In the genomic region with DNA sequence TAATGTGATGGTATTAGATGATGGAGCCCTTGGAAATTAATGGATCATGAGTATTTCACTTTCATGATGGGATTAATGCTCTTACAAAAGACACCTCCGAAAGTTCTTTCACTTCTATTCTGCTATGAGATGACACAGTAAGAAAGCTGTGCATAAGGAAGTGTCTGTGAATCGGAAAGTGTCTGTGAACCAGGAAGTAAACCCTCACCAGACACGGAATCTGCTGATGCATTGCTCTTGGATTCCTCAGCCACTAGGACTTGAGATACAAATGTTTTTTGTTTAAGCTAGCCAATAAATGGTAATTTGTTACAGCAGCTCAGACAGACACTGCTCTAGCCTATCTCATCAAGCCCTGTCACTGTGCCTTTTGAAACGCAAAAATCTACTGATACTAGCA, we compare ENCODE assay signal across 23 cellular contexts.
A peak's percentile ranks its signal among the peaks of the same experiment; 100 is the strongest.
DNase-seq lines count a peak whose midpoint lies in the region; FAIRE-seq and TF ChIP-seq lines count a peak whose summit lies in the region.
"Had no signal": no experiment of that assay in that cellular context is flagged by ENCODE, and none has a peak within 500 bp of the region (broad histone marks: within the 10 kb centered on the region; RNA-seq: fewer than 3 reads in every experiment).

No MANE protein-coding gene starts in this region.

- no peak overlapping the region for H3K14ac ChIP-seq in H1 (ENCODE audit: insufficient read length)

- H3K23ac ChIP-seq in H1 (ENCODE audit: insufficient read length): no peak overlapping the region

- no peak for TF ChIP-seq RAD21 in H1 (IDR thresholded peaks at IDR 0.05 in 1 of 2, conservative IDR thresholded peaks at IDR 0.05 in 1 of 2; ENCODE audit: low read depth in 2 of 2, low read length in 2 of 2)

- H2BK120ac ChIP-seq in H1 (replicated peaks; ENCODE audit: low read depth, low read length): no peak overlapping the region

- no peak overlapping the region for H4K91ac ChIP-seq in H1 (replicated peaks; ENCODE audit: insufficient read length, low read length)

- H3K56ac ChIP-seq in H1 (replicated peaks; ENCODE audit: insufficient read length, low read depth, low read length): no peak overlapping the region

- no peaks in the 10 kb centered on the region for H3K79me2 ChIP-seq in MM.1S (ENCODE audit: low read length)
- no peaks in the 10 kb centered on the region for H3K79me2 ChIP-seq in OCI-LY3 (ENCODE audit: low read length)
- H3K79me2 ChIP-seq in H1 (ENCODE audit: control insufficient read depth in 1 of 2, insufficient read depth in 2 of 2, low read length in 2 of 2): no peaks in the 10 kb centered on the region
- H3K79me2 ChIP-seq in smooth muscle cell (ENCODE audit: low read depth): no peaks in the 10 kb centered on the region

- CTCF ChIA-PET in H1 (lab: Charles Lee; ENCODE audit: partially characterized antibody): interaction anchor here (0.6 kb wide), 1 partner anchor 31 kb away, joined by 3 read pairs; no protein-coding TSS in a partner anchor
- CTCF ChIA-PET in Calu3 (lab: Charles Lee): no interaction called here

- POLR2A ChIA-PET in H1 (lab: Charles Lee; ENCODE audit: partially characterized antibody): no interaction called here

- no peak overlapping the region for H2AK5ac ChIP-seq in H1 (ENCODE audit: low read depth, low read length)

- H4K5ac ChIP-seq in H1 (ENCODE audit: insufficient read length, low read depth, low read length): no peak overlapping the region

- H3K27me3 ChIP-seq in MM.1S (replicated peaks; ENCODE audit: insufficient read depth, low read length) (no peaks in the 10 kb centered on the region), OCI-LY3 (ENCODE audit: low read depth, low read length) (no peaks in the 10 kb centered on the region), H1 (replicated peaks in 1 of 4; ENCODE audit: control insufficient read depth in 3 of 4, extremely low read depth in 1 of 4, insufficient read depth in 3 of 4, low read length in 3 of 4) (no peaks in the 10 kb centered on the region), smooth muscle cell (ENCODE audit: low read depth) (no peaks in the 10 kb centered on the region)
- H3K27me3 ChIP-seq: BE2C had no signal

- no peak overlapping the region for H3K27ac Mint-ChIP-seq in Calu3 (ENCODE audit: unreplicated experiment)
- H3K27ac Mint-ChIP-seq: CD4-positive, alpha-beta T cell; HFFc6; IgD-negative memory B cell; T-helper 17 cell had no signal

- H3K4me3 ChIP-seq in MM.1S (ENCODE audit: low read length) (peak overlapping the region; percentile 33; the same call in 1 of the 2 replicates), OCI-LY3 (ENCODE audit: low read length) (no peak overlapping the region), H1 (ENCODE audit: extremely low read depth in 1 of 4, insufficient read depth in 2 of 4, low read depth in 3 of 4, low read length in 4 of 4) (no peak overlapping the region), smooth muscle cell (no peak overlapping the region)

- no peaks in the 10 kb centered on the region for H3K23me2 ChIP-seq in H1 (ENCODE audit: low read depth, low read length)

- H4K20me1 ChIP-seq in MM.1S (ENCODE audit: insufficient read depth, low read length): no peaks in the 10 kb centered on the region
- H4K20me1 ChIP-seq in OCI-LY3 (ENCODE audit: insufficient read depth, low read length): no peaks in the 10 kb centered on the region
- no peaks in the 10 kb centered on the region for H4K20me1 ChIP-seq in H1 (replicated peaks in 1 of 2; ENCODE audit: control insufficient read depth in 1 of 2, insufficient read depth in 2 of 2, low read length in 2 of 2)
- no peaks in the 10 kb centered on the region for H4K20me1 ChIP-seq in smooth muscle cell (ENCODE audit: low read depth)

- no peak overlapping the region for H3K4me3 Mint-ChIP-seq in Calu3 (ENCODE audit: low read depth, unreplicated experiment)
- H3K4me3 Mint-ChIP-seq: CD4-positive, alpha-beta T cell; HFFc6; IgD-negative memory B cell; T-helper 17 cell had no signal

- intact Hi-C loops in posterior vena cava (cut with DNase I) (no loop called here), Calu3 (cut with micrococcal nuclease; ENCODE audit: unreplicated experiment) (no loop called here)

- no peaks in the 10 kb centered on the region for H3K27me3 Mint-ChIP-seq in Calu3 (ENCODE audit: unreplicated experiment)
- H3K27me3 Mint-ChIP-seq: CD4-positive, alpha-beta T cell; IgD-negative memory B cell; T-helper 17 cell had no signal

- H4K8ac ChIP-seq in H1 (ENCODE audit: extremely low read depth, insufficient read depth, low read length): no peak overlapping the region

- H3K36me3 ChIP-seq in MM.1S (replicated peaks; ENCODE audit: insufficient read depth, low read length) (no peaks in the 10 kb centered on the region), OCI-LY3 (replicated peaks; ENCODE audit: low read depth, low read length) (no peaks in the 10 kb centered on the region), H1 (ENCODE audit: control insufficient read depth in 2 of 4, insufficient read depth in 4 of 4, low read length in 3 of 4) (no peaks in the 10 kb centered on the region), smooth muscle cell (ENCODE audit: low read depth) (no peaks in the 10 kb centered on the region)
- H3K36me3 ChIP-seq: BE2C had no signal

- no peak overlapping the region for H3K18ac ChIP-seq in H1 (ENCODE audit: extremely low read depth, low read length)

- no peak for TF ChIP-seq EP300 in H1 (IDR thresholded peaks at IDR 0.05; ENCODE audit: borderline replicate concordance in 1 of 2, low read depth in 2 of 2, low read length in 2 of 2)

- H3K4me1 ChIP-seq in MM.1S (ENCODE audit: low read length): no peaks in the 10 kb centered on the region
- H3K4me1 ChIP-seq in OCI-LY3 (ENCODE audit: low read length): no peaks in the 10 kb centered on the region
- H3K4me1 ChIP-seq in H1 (replicated peaks in 1 of 4; ENCODE audit: control insufficient read depth in 3 of 4, insufficient read depth in 4 of 4, low read length in 3 of 4): no peaks in the 10 kb centered on the region
- H3K4me1 ChIP-seq in smooth muscle cell (ENCODE audit: low read depth): no peaks in the 10 kb centered on the region
- H3K4me1 ChIP-seq: BE2C had no signal

- no peaks in the 10 kb centered on the region for H3K79me1 ChIP-seq in H1 (ENCODE audit: low read depth, low read length)

- H3K4ac ChIP-seq in H1 (replicated peaks; ENCODE audit: insufficient read length, low read depth, low read length): no peak overlapping the region

- H2BK20ac ChIP-seq in H1 (ENCODE audit: low read length): no peak overlapping the region

- H3K9me3 ChIP-seq in MM.1S (replicated peaks; ENCODE audit: insufficient read depth, low read length) (no peaks in the 10 kb centered on the region), OCI-LY3 (ENCODE audit: insufficient read depth, low read length) (no peaks in the 10 kb centered on the region), H1 (ENCODE audit: insufficient read depth in 2 of 2, low read depth in 1 of 2, low read length in 1 of 2) (no peaks in the 10 kb centered on the region), smooth muscle cell (replicated peaks; ENCODE audit: low read depth) (no peaks in the 10 kb centered on the region)
- H3K9me3 ChIP-seq: BE2C had no signal

- no peaks in the 10 kb centered on the region for H3K36me3 Mint-ChIP-seq in Calu3 (ENCODE audit: insufficient read depth, unreplicated experiment)
- H3K36me3 Mint-ChIP-seq: IgD-negative memory B cell had no signal

- no peak for FAIRE-seq in H1 (lab: Jason Lieb, UNC)
- FAIRE-seq: D721Med, GM12891, GM18507 had no signal

- 97% methylated on average over 4 of the region's 4 CpGs; no CpG with 5 or more reads in 1 of the 2 experiments for WGBS in H1 (ENCODE audit: extremely low coverage in 1 of 2, insufficient coverage in 1 of 2, insufficient read length in 1 of 2, insufficient replicate concordance in 2 of 2, low coverage in 1 of 2, low lambda C conversion rate in 2 of 2, missing lambda C conversion rate in 1 of 2), 2 experiments
- WGBS in smooth muscle cell (ENCODE audit: low lambda C conversion rate): 76% methylated on average over 4 of the region's 4 CpGs

- no TSS peak for BruUV-seq in Calu3 (replicated peaks; lab: Mats Ljungman, UMichigan)

- no peak overlapping the region for H2BK12ac ChIP-seq in H1 (ENCODE audit: low read depth, low read length)

- no peaks in the 10 kb centered on the region for H3K9me2 ChIP-seq in MM.1S (replicated peaks; ENCODE audit: insufficient read depth, low read length)

- no peaks in the 10 kb centered on the region for H3F3A ChIP-seq in MM.1S (ENCODE audit: insufficient read depth, low read length)
- H3F3A ChIP-seq in smooth muscle cell (ENCODE audit: low read depth): no peaks in the 10 kb centered on the region

- H3K4me1 Mint-ChIP-seq in Calu3 (ENCODE audit: low read depth, unreplicated experiment): no peaks in the 10 kb centered on the region
- H3K4me1 Mint-ChIP-seq: IgD-negative memory B cell, T-helper 17 cell had no signal

- H2BK5ac ChIP-seq in H1 (ENCODE audit: low read depth, low read length): no peak overlapping the region

- no peak overlapping the region; the same call in 1 of the 2 replicates for H3K9ac ChIP-seq in MM.1S (ENCODE audit: low read length)
- no peak overlapping the region for H3K9ac ChIP-seq in OCI-LY3 (ENCODE audit: low read length)
- H3K9ac ChIP-seq in H1 (replicated peaks in 1 of 4; ENCODE audit: extremely low read depth in 1 of 4, low read depth in 3 of 4, low read length in 3 of 4): no peak overlapping the region
- no peak overlapping the region for H3K9ac ChIP-seq in smooth muscle cell (ENCODE audit: low read depth)

- H3K9me3 Mint-ChIP-seq in Calu3 (ENCODE audit: low read depth, unreplicated experiment): peaks cover 6% of the 10 kb centered on the region

- no peak overlapping the region for H2BK15ac ChIP-seq in H1 (ENCODE audit: low read length)

- TF ChIP-seq POLR2A in H1 (IDR thresholded peaks at IDR 0.05; ENCODE audit: control extremely low read depth in 1 of 2, low read depth in 2 of 2, low read length in 2 of 2): no peak

- H2AFZ ChIP-seq in MM.1S (ENCODE audit: low read length): peak overlapping the region; percentile 37; the same call in 1 of the 2 replicates
- H2AFZ ChIP-seq in OCI-LY3 (ENCODE audit: low read depth, low read length): peak overlapping the region; percentile 33
- peak overlapping the region; percentile 70 for H2AFZ ChIP-seq in H1 (ENCODE audit: low read length)
- peak overlapping the region; percentile 41 for H2AFZ ChIP-seq in smooth muscle cell (ENCODE audit: low read depth)

- H3K27ac ChIP-seq in MM.1S (ENCODE audit: low read length): peak overlapping the region; percentile 37; the same call in 1 of the 2 replicates
- no peak overlapping the region for H3K27ac ChIP-seq in OCI-LY3 (ENCODE audit: low read length)
- no peak overlapping the region for H3K27ac ChIP-seq in H1 (ENCODE audit: low read depth, low read length)
- H3K27ac ChIP-seq in smooth muscle cell (ENCODE audit: low read depth): no peak overlapping the region
- H3K27ac ChIP-seq: RWPE1 had no signal

- no peak for TF ChIP-seq CTCF in MM.1S (IDR thresholded peaks at IDR 0.05; ENCODE audit: low read length)
- no peak for TF ChIP-seq CTCF in OCI-LY3 (IDR thresholded peaks at IDR 0.05; ENCODE audit: low read depth, low read length)
- no peak for TF ChIP-seq CTCF in H1 (IDR thresholded peaks at IDR 0.05; ENCODE audit: control extremely low read depth in 1 of 3, insufficient read depth in 1 of 3, low read depth in 1 of 3, low read length in 3 of 3)
- no peak for TF ChIP-seq CTCF in smooth muscle cell (IDR thresholded peaks at IDR 0.05; ENCODE audit: borderline replicate concordance, insufficient read depth, poor library complexity, severe bottlenecking)
- no peak for TF ChIP-seq CTCF in Calu3 (IDR thresholded peaks at IDR 0.05; ENCODE audit: unreplicated experiment)

- H3K4me2 ChIP-seq in MM.1S (ENCODE audit: low read depth, low read length): peak overlapping the region; percentile 38
- no peak overlapping the region for H3K4me2 ChIP-seq in OCI-LY3 (ENCODE audit: low read length)
- no peak overlapping the region for H3K4me2 ChIP-seq in H1 (ENCODE audit: insufficient read depth in 1 of 2, low read depth in 2 of 2, low read length in 2 of 2)
- H3K4me2 ChIP-seq in smooth muscle cell: no peak overlapping the region

- peak; percentile 55 for DNase-seq in MM.1S
- DNase-seq in H1 (ENCODE audit: low read depth in 1 of 2, low spot score in 2 of 2): no peak
- no peak for DNase-seq in smooth muscle cell (lab: John Stamatoyannopoulos, UW; ENCODE audit: unreplicated experiment)
- DNase-seq in MV-4-11 (lab: John Stamatoyannopoulos, UW): no peak
- DNase-seq in posterior vena cava (ENCODE audit: low spot score): no peak
- no peak for DNase-seq in Calu3
- DNase-seq: BE2C; CD4-positive, alpha-beta T cell; GF-D8; GOT3; HFFc6; NCI-H1048; NCI-H146; NCI-H2081; NCI-H510A; NCI-H82; T-helper 17 cell had no signal
